ENCODE assay signal across 11 cellular contexts in the genomic region with DNA sequence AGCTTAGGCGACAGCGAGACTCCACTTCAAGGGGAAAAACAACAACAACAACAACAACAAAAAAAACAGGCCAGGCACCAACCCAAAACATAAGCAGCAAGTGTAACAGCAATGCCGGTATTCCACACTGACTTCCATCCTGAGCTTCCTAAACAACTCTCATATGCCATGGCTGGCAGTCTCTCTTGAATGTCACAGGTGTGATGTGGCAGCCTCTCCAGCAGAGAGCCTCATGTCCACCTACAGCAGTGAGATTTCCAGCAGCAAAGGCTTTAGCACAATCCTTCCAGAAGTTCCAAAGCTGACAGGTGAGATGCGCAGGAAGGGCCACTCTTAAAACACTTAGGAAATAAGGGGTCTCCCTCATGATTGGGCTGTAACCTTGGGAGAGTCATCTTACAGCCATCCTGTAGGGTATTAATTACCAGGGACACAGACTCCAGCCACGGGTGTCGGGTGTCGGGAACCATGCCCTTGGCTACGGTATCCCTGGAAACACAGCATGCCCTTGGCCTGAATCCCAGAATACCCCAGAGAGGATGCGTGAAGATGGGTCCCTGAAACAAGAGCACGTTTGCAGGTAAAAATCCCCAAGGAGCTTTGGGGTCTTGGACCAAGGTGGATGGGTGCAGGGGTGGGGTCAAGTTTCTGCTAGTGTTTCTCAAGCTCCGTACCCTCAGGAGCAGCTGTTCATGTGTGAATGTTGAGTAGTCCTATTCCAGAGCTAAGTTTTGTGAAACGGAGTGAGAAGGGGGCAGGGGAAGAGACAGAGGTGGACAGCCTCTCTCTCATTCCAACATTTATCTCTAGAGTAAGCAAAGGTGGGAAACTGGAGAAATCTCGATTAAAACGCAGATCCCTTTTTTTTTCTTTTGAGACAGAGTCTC. TPM values are rescaled to one million over a fixed set of nuclear protein-coding genes. Genes with fewer than 3 reads are reported as not detected.
DNase-seq lines count a peak whose midpoint lies in the region; ATAC-seq, FAIRE-seq and TF ChIP-seq lines count a peak whose summit lies in the region.
"Had no signal": no experiment of that assay in that cellular context is flagged by ENCODE, and none has a peak within 500 bp of the region (broad histone marks: within the 10 kb centered on the region; RNA-seq: fewer than 3 reads in every experiment).

No MANE protein-coding gene starts in this region.

- no peak overlapping the region for H3K27ac ChIP-seq in SJCRH30
- H3K27ac ChIP-seq: HL-60, ovary had no signal

- no peak for FAIRE-seq in D721Med (lab: Jason Lieb, UNC)
- FAIRE-seq: GM12878 had no signal

- no peak overlapping the region for H3K4me3 ChIP-seq in SJCRH30
- H3K4me3 ChIP-seq: GM12878, ovary had no signal

- no peaks in the 10 kb centered on the region for H3K9me3 ChIP-seq in SJCRH30 (replicated peaks)
- H3K9me3 ChIP-seq: ovary had no signal

- H3K4me1 ChIP-seq in SJCRH30: peaks cover 12% of the 10 kb centered on the region

- DNase-seq in D721Med (ENCODE audit: insufficient read length, low spot score): no peak
- peak; percentile 42 for DNase-seq in LHCN-M2 (ENCODE audit: low read depth)
- peak; percentile 81 to 90 for DNase-seq in SJCRH30
- peak; percentile 61 for DNase-seq in kidney tubule cell (ENCODE audit: low spot score)
- no peak for DNase-seq in stimulated activated CD4-positive, alpha-beta T cell treated with anti-CD3 and anti-CD28 coated beads, Interleukin-15, amount 100 ng/mL, for 24 hours
- no peak for DNase-seq in SIG-M5 treated with dmso at 0.1 percent for 504 hours (lab: John Stamatoyannopoulos, UW; ENCODE audit: unreplicated experiment)

- no peaks in the 10 kb centered on the region for H3K36me3 ChIP-seq in SJCRH30
- H3K36me3 ChIP-seq: ovary had no signal

- H3K27me3 ChIP-seq in SJCRH30: no peaks in the 10 kb centered on the region
- H3K27me3 ChIP-seq: ovary had no signal

- no peak for TF ChIP-seq POLR2A in GM18505 (IDR thresholded peaks at IDR 0.05; ENCODE audit: borderline replicate concordance, extremely low read depth, insufficient read depth, insufficient read length)

- no peak for ATAC-seq in GM18505 (IDR thresholded peaks at IDR 0.05; ENCODE audit: unreplicated experiment)
- ATAC-seq in GM19324 (IDR thresholded peaks at IDR 0.05; ENCODE audit: low FRiP score, unreplicated experiment): no peak
- ATAC-seq: GM12878 had no signal

- TF ChIP-seq CTCF in D721Med (IDR thresholded peaks at IDR 0.05; ENCODE audit: insufficient read depth, missing control alignments): peak; percentile 7

RNA-seq across cellular contexts. Expression of a gene that starts 31.4 kb away (rescaled TPM):
- total RNA-seq in LHCN-M2 (2014; rRNA removed): 30.8 and 32.3 TPM in 2 replicates
- 41.5 TPM for polyA plus RNA-seq in LHCN-M2 (2012)
- total RNA-seq in SJCRH30 (2014; rRNA removed; shearing (Covaris generic)): 50.5 and 52.4 TPM in 2 replicates

Comparison
In these comparisons a context has a peak if more than half of its experiments do, and no peak if none do; other contexts are left out.
1. DNase-seq: peak in LHCN-M2 (single experiment), SJCRH30 (2 of 2) and kidney tubule cell (single experiment); none in D721Med (single experiment), stimulated activated CD4-positive, alpha-beta T cell treated with anti-CD3 and anti-CD28 coated beads, Interleukin-15, amount 100 ng/mL, for 24 hours (single experiment) and SIG-M5 treated with dmso at 0.1 percent for 504 hours (single experiment).